ENCODE assay signal across 2 cellular contexts in the genomic region with DNA sequence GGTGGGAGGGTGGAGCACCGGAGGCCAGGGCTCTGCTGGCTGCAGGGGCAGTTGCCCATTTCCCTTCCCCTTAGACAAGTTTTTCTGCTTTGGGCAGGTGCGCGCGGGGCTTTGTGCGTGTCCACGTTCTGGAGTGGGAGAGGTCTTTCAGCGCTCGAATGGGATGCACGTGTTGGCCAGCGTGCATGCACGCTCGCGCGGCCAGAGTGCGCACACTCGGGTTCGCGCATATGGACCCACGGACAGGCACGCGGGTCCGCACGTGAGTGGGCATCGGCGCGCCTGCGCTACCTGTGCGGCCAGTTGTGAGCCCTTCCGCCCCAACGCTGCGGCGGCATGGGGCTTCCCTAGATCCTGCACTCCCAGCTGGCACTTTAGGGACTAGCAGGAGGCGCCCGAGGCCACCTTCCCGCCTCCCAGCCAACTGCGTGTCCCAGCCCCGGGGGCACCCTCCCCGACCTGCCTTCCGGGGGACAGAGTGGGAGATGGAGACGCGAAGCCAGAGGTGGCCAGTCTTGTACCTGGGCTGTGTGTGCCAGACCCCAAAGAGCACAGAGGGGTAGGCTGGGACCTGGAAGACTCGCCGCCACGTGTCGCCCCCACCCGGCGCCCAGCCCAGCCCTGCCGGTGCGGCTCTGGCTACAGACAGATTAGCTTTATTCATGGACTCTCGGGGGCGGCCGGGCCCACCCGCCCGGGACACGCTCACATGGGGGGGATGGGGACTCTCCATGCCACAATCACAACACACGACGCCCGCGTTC.
A peak's percentile ranks its signal among the peaks of the same experiment; 100 is the strongest.
TF ChIP-seq lines count a peak whose summit lies in the region.

No MANE protein-coding gene starts in this region.

TF ChIP-seq in GM23338, 12 proteins besides CTCF, POLR2A, EP300 and RAD21 (continues in another document):
- TF ChIP-seq, protein P1, sequence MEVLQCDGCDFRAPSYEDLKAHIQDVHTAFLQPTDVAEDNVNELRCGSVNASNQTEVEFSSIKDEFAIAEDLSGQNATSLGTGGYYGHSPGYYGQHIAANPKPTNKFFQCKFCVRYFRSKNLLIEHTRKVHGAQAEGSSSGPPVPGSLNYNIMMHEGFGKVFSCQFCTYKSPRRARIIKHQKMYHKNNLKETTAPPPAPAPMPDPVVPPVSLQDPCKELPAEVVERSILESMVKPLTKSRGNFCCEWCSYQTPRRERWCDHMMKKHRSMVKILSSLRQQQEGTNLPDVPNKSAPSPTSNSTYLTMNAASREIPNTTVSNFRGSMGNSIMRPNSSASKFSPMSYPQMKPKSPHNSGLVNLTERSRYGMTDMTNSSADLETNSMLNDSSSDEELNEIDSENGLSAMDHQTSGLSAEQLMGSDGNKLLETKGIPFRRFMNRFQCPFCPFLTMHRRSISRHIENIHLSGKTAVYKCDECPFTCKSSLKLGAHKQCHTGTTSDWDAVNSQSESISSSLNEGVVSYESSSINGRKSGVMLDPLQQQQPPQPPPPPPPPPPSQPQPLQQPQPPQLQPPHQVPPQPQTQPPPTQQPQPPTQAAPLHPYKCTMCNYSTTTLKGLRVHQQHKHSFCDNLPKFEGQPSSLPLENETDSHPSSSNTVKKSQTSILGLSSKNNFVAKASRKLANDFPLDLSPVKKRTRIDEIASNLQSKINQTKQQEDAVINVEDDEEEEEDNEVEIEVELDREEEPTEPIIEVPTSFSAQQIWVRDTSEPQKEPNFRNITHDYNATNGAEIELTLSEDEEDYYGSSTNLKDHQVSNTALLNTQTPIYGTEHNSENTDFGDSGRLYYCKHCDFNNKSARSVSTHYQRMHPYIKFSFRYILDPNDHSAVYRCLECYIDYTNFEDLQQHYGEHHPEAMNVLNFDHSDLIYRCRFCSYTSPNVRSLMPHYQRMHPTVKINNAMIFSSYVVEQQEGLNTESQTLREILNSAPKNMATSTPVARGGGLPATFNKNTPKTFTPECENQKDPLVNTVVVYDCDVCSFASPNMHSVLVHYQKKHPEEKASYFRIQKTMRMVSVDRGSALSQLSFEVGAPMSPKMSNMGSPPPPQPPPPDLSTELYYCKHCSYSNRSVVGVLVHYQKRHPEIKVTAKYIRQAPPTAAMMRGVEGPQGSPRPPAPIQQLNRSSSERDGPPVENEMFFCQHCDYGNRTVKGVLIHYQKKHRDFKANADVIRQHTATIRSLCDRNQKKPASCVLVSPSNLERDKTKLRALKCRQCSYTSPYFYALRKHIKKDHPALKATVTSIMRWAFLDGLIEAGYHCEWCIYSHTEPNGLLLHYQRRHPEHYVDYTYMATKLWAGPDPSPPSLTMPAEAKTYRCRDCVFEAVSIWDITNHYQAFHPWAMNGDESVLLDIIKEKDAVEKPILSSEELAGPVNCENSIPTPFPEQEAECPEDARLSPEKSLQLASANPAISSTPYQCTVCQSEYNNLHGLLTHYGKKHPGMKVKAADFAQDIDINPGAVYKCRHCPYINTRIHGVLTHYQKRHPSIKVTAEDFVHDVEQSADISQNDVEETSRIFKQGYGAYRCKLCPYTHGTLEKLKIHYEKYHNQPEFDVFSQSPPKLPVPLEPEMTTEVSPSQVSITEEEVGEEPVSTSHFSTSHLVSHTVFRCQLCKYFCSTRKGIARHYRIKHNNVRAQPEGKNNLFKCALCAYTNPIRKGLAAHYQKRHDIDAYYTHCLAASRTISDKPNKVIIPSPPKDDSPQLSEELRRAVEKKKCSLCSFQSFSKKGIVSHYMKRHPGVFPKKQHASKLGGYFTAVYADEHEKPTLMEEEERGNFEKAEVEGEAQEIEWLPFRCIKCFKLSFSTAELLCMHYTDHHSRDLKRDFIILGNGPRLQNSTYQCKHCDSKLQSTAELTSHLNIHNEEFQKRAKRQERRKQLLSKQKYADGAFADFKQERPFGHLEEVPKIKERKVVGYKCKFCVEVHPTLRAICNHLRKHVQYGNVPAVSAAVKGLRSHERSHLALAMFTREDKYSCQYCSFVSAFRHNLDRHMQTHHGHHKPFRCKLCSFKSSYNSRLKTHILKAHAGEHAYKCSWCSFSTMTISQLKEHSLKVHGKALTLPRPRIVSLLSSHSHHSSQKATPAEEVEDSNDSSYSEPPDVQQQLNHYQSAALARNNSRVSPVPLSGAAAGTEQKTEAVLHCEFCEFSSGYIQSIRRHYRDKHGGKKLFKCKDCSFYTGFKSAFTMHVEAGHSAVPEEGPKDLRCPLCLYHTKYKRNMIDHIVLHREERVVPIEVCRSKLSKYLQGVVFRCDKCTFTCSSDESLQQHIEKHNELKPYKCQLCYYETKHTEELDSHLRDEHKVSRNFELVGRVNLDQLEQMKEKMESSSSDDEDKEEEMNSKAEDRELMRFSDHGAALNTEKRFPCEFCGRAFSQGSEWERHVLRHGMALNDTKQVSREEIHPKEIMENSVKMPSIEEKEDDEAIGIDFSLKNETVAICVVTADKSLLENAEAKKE (CRISPR knock-in tag; IDR thresholded peaks at IDR 0.05), result no peak
- TF ChIP-seq CREB1 (CRISPR knock-in tag; IDR thresholded peaks at IDR 0.05; ENCODE audit: low read depth) (no peak), REST (IDR thresholded peaks at IDR 0.05; ENCODE audit: unreplicated experiment) (no peak), ETS1 (IDR thresholded peaks at IDR 0.05) (no peak), ZNF114 (CRISPR knock-in tag; IDR thresholded peaks at IDR 0.05) (no peak), EZH2phosphoT487 (IDR thresholded peaks at IDR 0.05; ENCODE audit: unreplicated experiment) (no peak), NANOG (IDR thresholded peaks at IDR 0.05; ENCODE audit: borderline replicate concordance) (no peak), STAT1 (IDR thresholded peaks at IDR 0.05; ENCODE audit: unreplicated experiment) (no peak)

TF ChIP-seq in K562, 482 proteins besides CTCF, POLR2A, EP300 and RAD21 (continues in another document):
- TF ChIP-seq TEAD4 (IDR thresholded peaks at IDR 0.05; ENCODE audit: low read length) (no peak), TEAD4 (CRISPR knock-in tag; IDR thresholded peaks at IDR 0.05; ENCODE audit: borderline replicate concordance) (peak; percentile 94), E2F6 (IDR thresholded peaks at IDR 0.05; ENCODE audit: borderline replicate concordance in 1 of 2, extremely low read depth in 1 of 2, insufficient read depth in 1 of 2, insufficient read length in 1 of 2, low read depth in 1 of 2, low read length in 1 of 2, poor library complexity in 1 of 2, severe bottlenecking in 1 of 2) (peak; percentile 17 to 87), FOXK1 (CRISPR knock-in tag; IDR thresholded peaks at IDR 0.05; ENCODE audit: borderline replicate concordance) (no peak), MAX (CRISPR knock-in tag; IDR thresholded peaks at IDR 0.05) (peak; percentile 87), SP1 (CRISPR knock-in tag; IDR thresholded peaks at IDR 0.05) (no peak; the same call in 1 of the 2 replicates), ZNF408 (CRISPR knock-in tag; IDR thresholded peaks at IDR 0.05; ENCODE audit: low read depth) (no peak), ZNF511 (CRISPR knock-in tag; IDR thresholded peaks at IDR 0.05) (peak; percentile 67; the same call in 1 of the 2 replicates), ELF4 (CRISPR knock-in tag; IDR thresholded peaks at IDR 0.05) (no peak), HDAC1 (IDR thresholded peaks at IDR 0.05) (0 out of 4 replicates have a peak, but pooled peaks of 1 of the 2 experiments have one; percentile 14), SAFB (IDR thresholded peaks at IDR 0.05; ENCODE audit: borderline replicate concordance, low read depth, low read length) (peak; percentile 45; the same call in 1 of the 2 replicates), GABPA (tag; conservative IDR thresholded peaks at IDR 0.05; ENCODE audit: low read depth) (no peak), KDM1A (IDR thresholded peaks at IDR 0.05) (no peak), MYC (IDR thresholded peaks at IDR 0.05; ENCODE audit: low read depth, low read length) (no peak), MYC (CRISPR knock-in tag; IDR thresholded peaks at IDR 0.05; ENCODE audit: borderline replicate concordance, low read depth) (no peak), TGIF2 (CRISPR knock-in tag; IDR thresholded peaks at IDR 0.05) (no peak), USF1 (CRISPR knock-in tag; IDR thresholded peaks at IDR 0.05) (peak; percentile 18; the same call in 1 of the 2 replicates), RBM15 (IDR thresholded peaks at IDR 0.05; ENCODE audit: insufficient read depth, low read length) (no peak), NRF1 (conservative IDR thresholded peaks at IDR 0.05 in 1 of 2, IDR thresholded peaks at IDR 0.05 in 1 of 2) (peak; percentile 50; a peak in 2 of 4 replicates), CREB1 (IDR thresholded peaks at IDR 0.05) (no peak), CREB1 (CRISPR knock-in tag; IDR thresholded peaks at IDR 0.05) (no peak), FOXP1 (CRISPR knock-in tag; IDR thresholded peaks at IDR 0.05) (0 out of 2 replicates have a peak, but pooled peaks have one; percentile 70), PHF21A (IDR thresholded peaks at IDR 0.05; ENCODE audit: borderline replicate concordance, low read depth) (no peak), ZBTB11 (CRISPR knock-in tag; IDR thresholded peaks at IDR 0.05) (no peak), ZBTB33 (CRISPR knock-in tag; IDR thresholded peaks at IDR 0.05) (peak; percentile 77; the same call in 1 of the 2 replicates), HMGN3 (IDR thresholded peaks at IDR 0.05; ENCODE audit: borderline replicate concordance, extremely low read depth, insufficient read length, low read depth, low read length) (peak; percentile 38), ARHGAP35 (IDR thresholded peaks at IDR 0.05; ENCODE audit: partially characterized antibody) (no peak)
- TF ChIP-seq, protein P2, sequence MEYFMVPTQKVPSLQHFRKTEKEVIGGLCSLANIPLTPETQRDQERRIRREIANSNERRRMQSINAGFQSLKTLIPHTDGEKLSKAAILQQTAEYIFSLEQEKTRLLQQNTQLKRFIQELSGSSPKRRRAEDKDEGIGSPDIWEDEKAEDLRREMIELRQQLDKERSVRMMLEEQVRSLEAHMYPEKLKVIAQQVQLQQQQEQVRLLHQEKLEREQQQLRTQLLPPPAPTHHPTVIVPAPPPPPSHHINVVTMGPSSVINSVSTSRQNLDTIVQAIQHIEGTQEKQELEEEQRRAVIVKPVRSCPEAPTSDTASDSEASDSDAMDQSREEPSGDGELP (CRISPR knock-in tag; IDR thresholded peaks at IDR 0.05; ENCODE audit: borderline replicate concordance), result no peak; the same call in 1 of the 2 replicates
